ENCODE assay signal across 32 cellular contexts in genomic region chr9:33731142-33731541, GRCh38.
"Had no signal": no experiment of that assay in that cellular context is flagged by ENCODE, and none has a peak within 500 bp of the region (broad histone marks: within the 10 kb centered on the region; RNA-seq: fewer than 3 reads in every experiment).

No MANE protein-coding gene starts in this region.

- DNase-seq: activated CD4-positive, alpha-beta memory T cell treated with anti-CD3 and anti-CD28 coated beads, Interleukin-2, amount 10 ng/mL, durations not matched to agents 7 days and 5 days; activated CD4-positive, alpha-beta T cell treated with anti-CD3 and anti-CD28 coated beads for 1 hour; activated CD4-positive, alpha-beta T cell treated with anti-CD3 and anti-CD28 coated beads for 48 hours; activated CD4-positive, CD25-positive, alpha-beta regulatory T cell; activated CD8-positive, alpha-beta memory T cell treated with anti-CD3 and anti-CD28 coated beads for 24 hours; activated CD8-positive, alpha-beta memory T cell treated with anti-CD3 and anti-CD28 coated beads, Interleukin-2, amount 10 ng/mL, durations not matched to agents 7 days and 5 days; activated CD8-positive, alpha-beta memory T cell treated with anti-CD3 and anti-CD28 coated beads, Interleukin-2, amount 50 U/mL, for 48 hours; activated effector memory CD4-positive, alpha-beta T cell treated with Interleukin-2 at 50 U/mL for 16 hours; activated naive CD4-positive, alpha-beta T cell treated with anti-CD3 and anti-CD28 coated beads, Interleukin-2, amount 10 ng/mL, durations not matched to agents 7 days and 5 days; activated naive CD8-positive, alpha-beta T cell treated with anti-CD3 and anti-CD28 coated beads, Interleukin-2, amount 50 U/mL, for 24 hours; activated T-cell treated with anti-CD3 and anti-CD28 coated beads, Interleukin-2, amount 50 U/mL, for 48 hours; amniotic stem cell; aorta; brain microvascular endothelial cell; central memory CD4-positive, alpha-beta T cell; MV-4-11; NCI-H1092; NCI-H1436 treated with DMSO at 0.1 percent for 48 hours; NCI-H1694 treated with DMSO at 0.1 percent for 48 hours; NCI-H2029; NCI-H2171 treated with DMSO at 0.1 percent for 48 hours; NCI-H2227 treated with DMSO at 0.1 percent for 48 hours; NCI-H446; NCI-H69; RPMI8226; SHP77 treated with DMSO at 0.1 percent for 48 hours; SW 1271; T-helper 1 cell; T-helper 2 cell; T-helper 9 cell; WERI-Rb-1 had no signal

- H3K27ac ChIP-seq: brain microvascular endothelial cell, WERI-Rb-1 had no signal

- ATAC-seq: activated CD8-positive, alpha-beta memory T cell treated with anti-CD3 and anti-CD28 coated beads, Interleukin-2, amount 10 ng/mL, durations not matched to agents 7 days and 5 days; activated naive CD8-positive, alpha-beta T cell treated with anti-CD3 and anti-CD28 coated beads, Interleukin-2, amount 50 U/mL, for 24 hours; Panc1 had no signal

- H3K36me3 ChIP-seq: brain microvascular endothelial cell, WERI-Rb-1 had no signal
